Comparison of ENCODE assay signal across 8 cellular contexts in the genomic region with DNA sequence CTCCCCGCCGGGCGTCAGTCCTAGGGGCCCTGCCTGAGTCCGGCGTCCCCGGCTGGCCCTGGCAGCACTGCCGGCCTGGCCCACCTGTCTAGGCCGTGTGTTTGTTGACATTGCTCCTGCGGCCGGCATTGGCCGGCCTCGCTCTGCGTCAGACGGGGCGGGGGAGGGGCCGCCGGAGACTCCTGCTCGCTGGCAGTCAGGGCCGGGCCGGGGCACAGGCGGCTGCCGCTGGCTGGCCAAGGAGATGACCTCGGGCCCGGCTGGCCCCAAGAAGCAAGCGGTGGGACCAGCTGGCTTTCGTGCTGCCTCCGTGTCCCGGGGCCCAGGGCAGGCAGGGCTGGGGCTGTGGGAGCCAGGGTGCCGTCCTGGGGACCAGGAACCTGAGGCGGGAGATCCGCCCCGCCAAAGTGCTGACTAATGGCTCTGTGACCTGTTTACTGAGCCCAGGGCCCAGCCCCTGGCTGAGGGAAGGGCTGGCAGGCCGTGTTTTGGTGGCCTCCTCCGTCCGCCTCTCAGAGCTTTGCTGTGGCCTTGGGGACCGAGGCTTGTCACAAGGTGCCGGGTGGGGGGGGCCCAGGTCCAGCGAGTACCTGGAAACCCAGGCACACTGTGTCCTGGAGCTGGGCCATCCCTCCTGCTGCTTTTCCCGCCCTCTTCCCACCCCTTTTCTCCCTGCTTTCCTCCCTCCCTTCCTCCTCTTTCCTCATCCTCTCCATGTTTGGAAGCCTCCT. TPM values are rescaled to one million over a fixed set of nuclear protein-coding genes. Genes with fewer than 3 reads are reported as not detected.
A peak's percentile ranks its signal among the peaks of the same experiment; 100 is the strongest.
DNase-seq lines count a peak whose midpoint lies in the region; ATAC-seq and TF ChIP-seq lines count a peak whose summit lies in the region.

No MANE protein-coding gene starts in this region.

- peak overlapping the region; percentile 93 for H3K27ac ChIP-seq in osteoblast (ENCODE audit: low read depth, low read length)
- peak overlapping the region; percentile 93 for H3K27ac ChIP-seq in temporal lobe (ENCODE audit: low read depth, low read length)

- H3K4me3 Mint-ChIP-seq in Calu3 (ENCODE audit: low read depth, unreplicated experiment), result peak overlapping the region; percentile 80
- H3K4me3 Mint-ChIP-seq in activated naive CD8-positive, alpha-beta T cell treated with anti-CD3 and anti-CD28 coated beads, Interleukin-2, amount 10 ng/mL, durations not matched to agents 7 days and 5 days, result peak overlapping the region; percentile 89

- peaks cover 10% of the 10 kb centered on the region for H3K4me1 ChIP-seq in osteoblast (ENCODE audit: insufficient read depth, low read length)

- H3K9me3 ChIP-seq in osteoblast (ENCODE audit: low read depth, low read length), result no peaks in the 10 kb centered on the region

- H3K27ac Mint-ChIP-seq in Calu3 (ENCODE audit: unreplicated experiment), result peak overlapping the region; percentile 76
- peak overlapping the region; percentile 56 for H3K27ac Mint-ChIP-seq in activated naive CD8-positive, alpha-beta T cell treated with anti-CD3 and anti-CD28 coated beads, Interleukin-2, amount 10 ng/mL, durations not matched to agents 7 days and 5 days

- peaks cover 10% of the 10 kb centered on the region for H3K4me1 Mint-ChIP-seq in Calu3 (ENCODE audit: low read depth, unreplicated experiment)
- peaks cover 12% of the 10 kb centered on the region for H3K4me1 Mint-ChIP-seq in activated naive CD8-positive, alpha-beta T cell treated with anti-CD3 and anti-CD28 coated beads, Interleukin-2, amount 10 ng/mL, durations not matched to agents 7 days and 5 days

- H3K4me2 ChIP-seq in osteoblast (ENCODE audit: insufficient read depth, low read length), result peak overlapping the region; percentile 92

- no peaks in the 10 kb centered on the region for H3K27me3 Mint-ChIP-seq in Calu3 (ENCODE audit: unreplicated experiment)
- H3K27me3 Mint-ChIP-seq in activated naive CD8-positive, alpha-beta T cell treated with anti-CD3 and anti-CD28 coated beads, Interleukin-2, amount 10 ng/mL, durations not matched to agents 7 days and 5 days, result no peaks in the 10 kb centered on the region

- CTCF ChIA-PET in Calu3 (lab: Charles Lee), result interaction anchor here (0.6 to 1.1 kb wide), 3 partner anchors 8 to 45 kb away, joined by 3 to 7 read pairs (median 3); no protein-coding TSS in a partner anchor

- peaks cover 7% of the 10 kb centered on the region for H3K36me3 ChIP-seq in osteoblast (ENCODE audit: insufficient read depth, low read length)

- no peaks in the 10 kb centered on the region for H3K27me3 ChIP-seq in osteoblast (ENCODE audit: insufficient read depth, low read length)

- TF ChIP-seq CTCF in Calu3 (IDR thresholded peaks at IDR 0.05; ENCODE audit: unreplicated experiment) (no peak), osteoblast (IDR thresholded peaks at IDR 0.05; ENCODE audit: extremely low read depth, low read depth, low read length) (no peak)

- ATAC-seq in GM21526 (IDR thresholded peaks at IDR 0.05; ENCODE audit: low FRiP score, unreplicated experiment) (peak; percentile 57), Right ventricle myocardium inferior (peak; percentile 91)
- ATAC-seq in activated naive CD8-positive, alpha-beta T cell treated with anti-CD3 and anti-CD28 coated beads, Interleukin-2, amount 10 ng/mL, durations not matched to agents 7 days and 5 days (ENCODE audit: low read depth), result peak; percentile 70

- DNase-seq in Calu3 (peak; percentile 96), HuH-7.5 (ENCODE audit: low spot score) (peak; percentile 98), SK-N-DZ (ENCODE audit: low spot score) (peak; percentile 78), Right ventricle myocardium inferior (ENCODE audit: missing footprints) (peak; percentile 95), osteoblast (ENCODE audit: insufficient read length, low spot score, missing footprints) (peak; percentile 100)
- peak; percentile 83 for DNase-seq in activated naive CD8-positive, alpha-beta T cell treated with anti-CD3 and anti-CD28 coated beads, Interleukin-2, amount 10 ng/mL, durations not matched to agents 7 days and 5 days

- H3K9me3 Mint-ChIP-seq in Calu3 (ENCODE audit: low read depth, unreplicated experiment), result no peaks in the 10 kb centered on the region
- H3K9me3 Mint-ChIP-seq in activated naive CD8-positive, alpha-beta T cell treated with anti-CD3 and anti-CD28 coated beads, Interleukin-2, amount 10 ng/mL, durations not matched to agents 7 days and 5 days, result no peaks in the 10 kb centered on the region

- POLR2A ChIA-PET in activated naive CD8-positive, alpha-beta T cell treated with anti-CD3 and anti-CD28 coated beads, Interleukin-2, amount 10 ng/mL, durations not matched to agents 7 days and 5 days (lab: Charles Lee), result interaction anchor here (0.6 to 1.1 kb wide), 2 partner anchors 32 to 34 kb away, joined by 3 read pairs; no protein-coding TSS in a partner anchor

- no TSS peak for BruUV-seq in Calu3 (replicated peaks; lab: Mats Ljungman, UMichigan)

- peak overlapping the region; percentile 88 for H2AFZ ChIP-seq in osteoblast (ENCODE audit: low read length)

- H3K79me2 ChIP-seq in osteoblast (ENCODE audit: insufficient read depth, low read length), result peaks cover 31% of the 10 kb centered on the region

- intact Hi-C loops in Calu3 (cut with micrococcal nuclease; ENCODE audit: unreplicated experiment), result no loop called here
- intact Hi-C loops in Right ventricle myocardium inferior (cut with DNase I), result loop anchor here (1.0 to 2.0 kb wide), 2 partner anchors 17 to 32 kb away; no protein-coding TSS in a partner anchor

- H3K4me3 ChIP-seq in osteoblast (ENCODE audit: insufficient read depth, low read length), result peak overlapping the region; percentile 83

- H3K36me3 Mint-ChIP-seq in Calu3 (ENCODE audit: insufficient read depth, unreplicated experiment), result peaks cover 35% of the 10 kb centered on the region
- no peaks in the 10 kb centered on the region for H3K36me3 Mint-ChIP-seq in activated naive CD8-positive, alpha-beta T cell treated with anti-CD3 and anti-CD28 coated beads, Interleukin-2, amount 10 ng/mL, durations not matched to agents 7 days and 5 days

- peaks cover 26% of the 10 kb centered on the region for H4K20me1 ChIP-seq in osteoblast (ENCODE audit: insufficient read depth, low read length)

RNA-seq across cellular contexts. Expression of gene ULK1, which starts 1.8 kb away (rescaled TPM):
- total RNA-seq in Calu3 (2022) (48.7 and 48.9 TPM in 2 replicates), Right ventricle myocardium inferior (49.3 TPM), osteoblast (13.3 and 14.1 TPM in 2 replicates), temporal lobe (12.0 TPM)
- polyA plus RNA-seq in SK-N-DZ (2014; cell fraction: cytosol; rRNA removed), result 20.1 and 22.6 TPM in 2 replicates
- polyA plus RNA-seq in SK-N-DZ (2014; cell fraction: nucleus; rRNA removed), result 129 and 170 TPM in 2 replicates
- 10 to 100 TPM; 32.6 to 33.2 TPM for total RNA-seq in activated naive CD8-positive, alpha-beta T cell treated with anti-CD3 and anti-CD28 coated beads, Interleukin-2, amount 10 ng/mL, durations not matched to agents 7 days and 5 days

RNA-seq across cellular contexts. Expression of gene PUS1, which starts 32.8 kb away (rescaled TPM):
- 81.3 and 95.5 TPM in 2 replicates for total RNA-seq in Calu3 (2022)
- polyA plus RNA-seq in SK-N-DZ (2014; cell fraction: cytosol; rRNA removed), result 31.5 and 52.1 TPM in 2 replicates
- 57.7 and 65.1 TPM in 2 replicates for polyA plus RNA-seq in SK-N-DZ (2014; cell fraction: nucleus; rRNA removed)
- 10 to 100 TPM; 45.3 to 48.6 TPM for total RNA-seq in activated naive CD8-positive, alpha-beta T cell treated with anti-CD3 and anti-CD28 coated beads, Interleukin-2, amount 10 ng/mL, durations not matched to agents 7 days and 5 days
- total RNA-seq in Right ventricle myocardium inferior, result 9.4 TPM
- 6.5 and 7.6 TPM in 2 replicates for total RNA-seq in osteoblast
- total RNA-seq in temporal lobe, result 3.9 TPM

RNA-seq across cellular contexts. Expression of gene EP400, which starts 53.5 kb away (rescaled TPM):
- total RNA-seq in Calu3 (2022), result 84.4 and 88.7 TPM in 2 replicates
- 15.4 and 16.1 TPM in 2 replicates for polyA plus RNA-seq in SK-N-DZ (2014; cell fraction: cytosol; rRNA removed)
- 22.8 and 64.6 TPM in 2 replicates for polyA plus RNA-seq in SK-N-DZ (2014; cell fraction: nucleus; rRNA removed)
- total RNA-seq in activated naive CD8-positive, alpha-beta T cell treated with anti-CD3 and anti-CD28 coated beads, Interleukin-2, amount 10 ng/mL, durations not matched to agents 7 days and 5 days, result 10 to 100 TPM; 66.7 to 70.2 TPM
- total RNA-seq in Right ventricle myocardium inferior, result 13.9 TPM
- total RNA-seq in osteoblast, result 14.4 and 14.5 TPM in 2 replicates
- total RNA-seq in temporal lobe, result 21.6 TPM

Comparison
In these comparisons a context has a peak if more than half of its experiments do, and no peak if none do; other contexts are left out.
1. Peak in every context shown above with its lines: DNase-seq, ATAC-seq, H3K4me3 ChIP-seq and H3K27ac ChIP-seq.